ENCODE assay signal across 9 cellular contexts in the genomic region with DNA sequence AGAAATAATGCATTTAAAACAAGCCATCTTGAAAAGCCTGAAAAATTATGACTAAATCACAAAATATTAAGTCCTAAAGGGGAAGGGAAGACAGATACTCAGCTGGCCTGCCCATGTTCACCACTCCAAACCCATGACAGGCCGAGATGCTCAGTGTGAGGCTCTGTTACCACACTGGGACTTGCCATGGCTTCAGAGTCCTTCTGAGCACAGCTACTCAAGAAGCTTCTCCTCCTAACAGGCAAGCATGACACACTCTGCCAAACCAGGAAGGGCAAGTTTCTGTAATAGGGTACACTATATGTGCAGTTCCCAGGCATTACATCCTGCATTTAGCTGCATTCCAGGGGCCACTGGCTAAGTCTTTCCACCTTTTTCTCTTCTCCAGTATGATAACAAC. TPM values are rescaled to one million over a fixed set of nuclear protein-coding genes. Genes with fewer than 3 reads are reported as not detected.
DNase-seq lines count a peak whose midpoint lies in the region; ATAC-seq, FAIRE-seq and TF ChIP-seq lines count a peak whose summit lies in the region.
"Had no signal": no experiment of that assay in that cellular context is flagged by ENCODE, and none has a peak within 500 bp of the region (broad histone marks: within the 10 kb centered on the region; RNA-seq: fewer than 3 reads in every experiment).

No MANE protein-coding gene starts in this region.

- no peaks in the 10 kb centered on the region for H3F3A ChIP-seq in MM.1S (ENCODE audit: insufficient read depth, low read length)

- no peaks in the 10 kb centered on the region for H3K9me2 ChIP-seq in MM.1S (replicated peaks; ENCODE audit: insufficient read depth, low read length)

- H3K36me3 Mint-ChIP-seq in activated CD4-positive, alpha-beta T cell treated with anti-CD3 and anti-CD28 coated beads, Interleukin-2, amount 10 ng/mL, durations not matched to agents 7 days and 5 days (ENCODE audit: low read depth) = no peaks in the 10 kb centered on the region
- no peaks in the 10 kb centered on the region for H3K36me3 Mint-ChIP-seq in stimulated activated memory B cell treated with anti-CD40 and anti-IgM and Interleukin-4, amounts not matched to agents 10 μg/mL and 1 μg/mL and 100 μg/mL, for 72 hours

- H3K27ac Mint-ChIP-seq in activated CD4-positive, alpha-beta T cell treated with anti-CD3 and anti-CD28 coated beads, Interleukin-2, amount 10 ng/mL, durations not matched to agents 7 days and 5 days = peak overlapping the region; percentile 80
- H3K27ac Mint-ChIP-seq in stimulated activated memory B cell treated with anti-CD40 and anti-IgM and Interleukin-4, amounts not matched to agents 10 μg/mL and 1 μg/mL and 100 μg/mL, for 72 hours = peak overlapping the region; percentile 92

- no peak overlapping the region for H3K4me3 Mint-ChIP-seq in activated CD4-positive, alpha-beta T cell treated with anti-CD3 and anti-CD28 coated beads, Interleukin-2, amount 10 ng/mL, durations not matched to agents 7 days and 5 days
- peak overlapping the region; percentile 25 for H3K4me3 Mint-ChIP-seq in stimulated activated memory B cell treated with anti-CD40 and anti-IgM and Interleukin-4, amounts not matched to agents 10 μg/mL and 1 μg/mL and 100 μg/mL, for 72 hours

- POLR2A ChIA-PET in activated CD4-positive, alpha-beta T cell treated with anti-CD3 and anti-CD28 coated beads, Interleukin-2, amount 10 ng/mL, durations not matched to agents 7 days and 5 days (lab: Charles Lee) = no interaction called here

- H3K27me3 Mint-ChIP-seq in activated CD4-positive, alpha-beta T cell treated with anti-CD3 and anti-CD28 coated beads, Interleukin-2, amount 10 ng/mL, durations not matched to agents 7 days and 5 days = no peaks in the 10 kb centered on the region
- no peaks in the 10 kb centered on the region for H3K27me3 Mint-ChIP-seq in stimulated activated memory B cell treated with anti-CD40 and anti-IgM and Interleukin-4, amounts not matched to agents 10 μg/mL and 1 μg/mL and 100 μg/mL, for 72 hours

- ATAC-seq in HG02840 (IDR thresholded peaks at IDR 0.05; ENCODE audit: low FRiP score, unreplicated experiment) = peak; percentile 29
- peak; percentile 72 for ATAC-seq in stimulated activated memory B cell treated with anti-CD40 and anti-IgM and Interleukin-4, amounts not matched to agents 10 μg/mL and 1 μg/mL and 100 μg/mL, for 72 hours

- H3K27me3 ChIP-seq in MM.1S (replicated peaks; ENCODE audit: insufficient read depth, low read length) (no peaks in the 10 kb centered on the region), right atrium auricular region (no peaks in the 10 kb centered on the region)

- H4K20me1 ChIP-seq in MM.1S (ENCODE audit: insufficient read depth, low read length) = no peaks in the 10 kb centered on the region

- H3K4me3 ChIP-seq in MM.1S (ENCODE audit: low read length) (no peak overlapping the region), right atrium auricular region (no peak overlapping the region)

- TF ChIP-seq CTCF in MM.1S (IDR thresholded peaks at IDR 0.05; ENCODE audit: low read length) (no peak), right atrium auricular region (IDR thresholded peaks at IDR 0.05) (no peak)

- peaks cover 18% of the 10 kb centered on the region for H3K4me1 ChIP-seq in MM.1S (ENCODE audit: low read length)
- H3K4me1 ChIP-seq in right atrium auricular region = no peaks in the 10 kb centered on the region

- peak overlapping the region; percentile 8; the same call in 1 of the 2 replicates for H3K27ac ChIP-seq in MM.1S (ENCODE audit: low read length)
- H3K27ac ChIP-seq in right atrium auricular region = no peak overlapping the region

- H3K9me3 Mint-ChIP-seq in activated CD4-positive, alpha-beta T cell treated with anti-CD3 and anti-CD28 coated beads, Interleukin-2, amount 10 ng/mL, durations not matched to agents 7 days and 5 days = peaks cover 3% of the 10 kb centered on the region
- no peaks in the 10 kb centered on the region for H3K9me3 Mint-ChIP-seq in stimulated activated memory B cell treated with anti-CD40 and anti-IgM and Interleukin-4, amounts not matched to agents 10 μg/mL and 1 μg/mL and 100 μg/mL, for 72 hours

- no peak for DNase-seq in activated CD4-positive, alpha-beta T cell treated with anti-CD3 and anti-CD28 coated beads, Interleukin-2, amount 10 ng/mL, durations not matched to agents 7 days and 5 days
- no peak for DNase-seq in activated CD4-positive, alpha-beta T cell treated with anti-CD3 and anti-CD28 coated beads, Interleukin-2, amount 50 U/mL, for 1 hour
- DNase-seq in MM.1S (no peak), GM19239 (ENCODE audit: insufficient read length, low spot score) (no peak), UCSD-AML1 (lab: John Stamatoyannopoulos, UW; ENCODE audit: unreplicated experiment) (no peak), right atrium auricular region (ENCODE audit: low spot score) (no peak)

- no peak overlapping the region for H2AFZ ChIP-seq in MM.1S (ENCODE audit: low read length)

- no peak overlapping the region for H3K9ac ChIP-seq in MM.1S (ENCODE audit: low read length)

- FAIRE-seq in GM19239 (lab: Jason Lieb, UNC) = no peak

- no peaks in the 10 kb centered on the region for H3K36me3 ChIP-seq in MM.1S (replicated peaks; ENCODE audit: insufficient read depth, low read length)
- no peaks in the 10 kb centered on the region for H3K36me3 ChIP-seq in right atrium auricular region

- no peaks in the 10 kb centered on the region for H3K79me2 ChIP-seq in MM.1S (ENCODE audit: low read length)

- peaks cover 18% of the 10 kb centered on the region for H3K4me1 Mint-ChIP-seq in activated CD4-positive, alpha-beta T cell treated with anti-CD3 and anti-CD28 coated beads, Interleukin-2, amount 10 ng/mL, durations not matched to agents 7 days and 5 days
- peaks cover 26% of the 10 kb centered on the region for H3K4me1 Mint-ChIP-seq in stimulated activated memory B cell treated with anti-CD40 and anti-IgM and Interleukin-4, amounts not matched to agents 10 μg/mL and 1 μg/mL and 100 μg/mL, for 72 hours

- H3K9me3 ChIP-seq in MM.1S (replicated peaks; ENCODE audit: insufficient read depth, low read length) (no peaks in the 10 kb centered on the region), right atrium auricular region (no peaks in the 10 kb centered on the region)

- no peak overlapping the region for H3K4me2 ChIP-seq in MM.1S (ENCODE audit: low read depth, low read length)

- CTCF ChIA-PET in activated CD4-positive, alpha-beta T cell treated with anti-CD3 and anti-CD28 coated beads, Interleukin-2, amount 10 ng/mL, durations not matched to agents 7 days and 5 days (lab: Charles Lee) = interaction anchor here (0.7 to 2.8 kb wide), 17 partner anchors 8 to 509 kb away, joined by 3 to 44 read pairs (median 4); no protein-coding TSS in a partner anchor

RNA-seq across cellular contexts. Expression of a gene that starts 34.0 kb away (rescaled TPM):
- not detected for total RNA-seq in activated CD4-positive, alpha-beta T cell treated with anti-CD3 and anti-CD28 coated beads, Interleukin-2, amount 10 ng/mL, durations not matched to agents 7 days and 5 days
- total RNA-seq in right atrium auricular region = 10 to 100 TPM in 1 of 2 donors, 1 to 10 TPM in 1; 4.4 to 19.7 TPM
- total RNA-seq: NCI-H460 had no signal

Comparison
In these comparisons a context has a peak if more than half of its experiments do, and no peak if none do; other contexts are left out.
1. RNA of a gene that starts 34.0 kb away (total RNA-seq): 4.4 to 19.7 TPM in right atrium auricular region; not detected in activated CD4-positive, alpha-beta T cell treated with anti-CD3 and anti-CD28 coated beads, Interleukin-2, amount 10 ng/mL, durations not matched to agents 7 days and 5 days; every median in the first group is over 4 times any median in the second.